18 cellular contexts compared by ENCODE assay signal in the genomic region with DNA sequence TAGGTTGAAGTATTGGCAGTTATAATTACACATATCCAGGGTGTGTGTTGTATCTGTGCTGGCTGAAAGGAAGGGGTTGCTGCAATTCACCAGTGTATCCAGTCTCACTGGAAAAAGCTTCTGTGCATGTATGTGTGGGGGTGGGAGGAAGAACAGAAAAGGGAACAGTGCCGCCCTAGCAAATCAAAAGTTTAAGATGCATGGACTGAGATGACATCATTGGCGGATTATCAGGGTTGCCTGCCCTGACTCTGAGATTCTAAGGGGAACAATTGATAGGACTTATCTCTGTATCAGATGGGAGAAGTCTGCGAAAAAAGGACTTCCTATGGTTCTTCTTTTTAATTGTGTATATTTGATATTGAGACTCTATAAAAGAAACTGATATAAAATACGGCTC.
"Had no signal": no experiment of that assay in that cellular context is flagged by ENCODE, and none has a peak within 500 bp of the region (broad histone marks: within the 10 kb centered on the region; RNA-seq: fewer than 3 reads in every experiment).

No MANE protein-coding gene starts in this region.

- DNase-seq: activated CD4-positive, alpha-beta T cell treated with anti-CD3 and anti-CD28 coated beads, Interleukin-2, amount 10 ng/mL, durations not matched to agents 24 days and 14 days; activated CD8-positive, alpha-beta T cell treated with anti-CD3 and anti-CD28 coated beads for 36 hours; activated naive CD4-positive, alpha-beta T cell; activated naive CD8-positive, alpha-beta T cell treated with anti-CD3 and anti-CD28 coated beads, Interleukin-2, amount 10 ng/mL, durations not matched to agents 7 days and 5 days; activated T-cell treated with anti-CD3 and anti-CD28 coated beads, Interleukin-2, amount 50 U/mL, for 1 hour; amygdala; effector CD8-positive, alpha-beta T cell; esophagus squamous epithelium; heart right ventricle; mesenchymal stem cell; naive thymus-derived CD8-positive, alpha-beta T cell; ovary; right lobe of liver; small intestine; stimulated activated CD4-positive, alpha-beta T cell treated with anti-CD3 and anti-CD28 coated beads, Interleukin-15, amount 100 ng/mL, for 24 hours; stimulated activated CD4-positive, alpha-beta T cell treated with anti-CD3 and anti-CD28 coated beads, Interleukin-2, amount 100 ng/mL, for 48 hours; transverse colon had no signal

- ATAC-seq: activated CD8-positive, alpha-beta T cell treated with anti-CD3 and anti-CD28 coated beads for 36 hours; activated T-helper 17 cell treated with anti-CD3 and anti-CD28 coated beads, Interleukin-2, amount 50 U/mL, for 72 hours; heart right ventricle; naive thymus-derived CD8-positive, alpha-beta T cell; right lobe of liver had no signal
